ENCODE assay signal across 8 cellular contexts in the genomic region with DNA sequence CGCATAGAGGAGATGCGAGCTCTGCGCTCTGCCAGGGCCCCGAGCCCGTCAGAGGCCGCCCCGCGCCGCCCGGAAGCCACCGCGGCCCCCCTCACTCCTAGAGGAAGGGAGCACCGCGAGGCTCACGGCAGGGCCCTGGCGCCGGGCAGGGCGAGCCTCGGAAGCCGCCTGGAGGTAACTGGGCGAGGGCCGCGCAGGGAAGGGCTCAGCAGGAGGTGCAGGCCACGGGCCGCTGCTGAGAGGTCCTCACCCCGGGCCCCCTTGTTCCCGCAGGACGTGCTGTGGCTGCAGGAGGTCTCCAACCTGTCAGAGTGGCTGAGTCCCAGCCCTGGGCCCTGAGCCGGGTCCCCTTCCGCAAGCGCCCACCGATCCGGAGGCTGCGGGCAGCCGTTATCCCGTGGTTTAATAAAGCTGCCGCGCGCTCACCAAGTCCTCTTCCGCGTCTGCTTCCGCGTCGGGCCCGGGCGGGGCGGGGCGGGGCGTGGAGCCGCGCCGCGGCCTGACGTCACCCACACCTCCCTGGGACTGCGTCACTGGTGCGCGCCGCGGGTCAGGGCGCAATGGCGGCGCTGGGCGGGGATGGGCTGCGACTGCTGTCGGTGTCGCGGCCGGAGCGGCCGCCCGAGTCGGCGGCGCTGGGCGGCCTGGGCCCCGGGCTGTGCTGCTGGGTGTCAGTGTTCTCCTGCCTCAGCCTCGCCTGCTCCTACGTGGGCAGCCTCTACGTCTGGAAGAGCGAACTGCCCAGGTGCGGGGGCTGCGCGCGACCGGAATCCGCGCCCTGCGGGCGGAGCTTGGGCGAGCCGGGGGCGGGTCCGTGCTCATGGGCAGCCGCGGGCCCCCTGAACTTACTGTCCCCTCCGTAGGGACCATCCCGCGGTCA. TPM values are rescaled to one million over a fixed set of nuclear protein-coding genes. Genes with fewer than 3 reads are reported as not detected.
DNase-seq lines count a peak whose midpoint lies in the region; ATAC-seq and TF ChIP-seq lines count a peak whose summit lies in the region.

A gene with protein sequence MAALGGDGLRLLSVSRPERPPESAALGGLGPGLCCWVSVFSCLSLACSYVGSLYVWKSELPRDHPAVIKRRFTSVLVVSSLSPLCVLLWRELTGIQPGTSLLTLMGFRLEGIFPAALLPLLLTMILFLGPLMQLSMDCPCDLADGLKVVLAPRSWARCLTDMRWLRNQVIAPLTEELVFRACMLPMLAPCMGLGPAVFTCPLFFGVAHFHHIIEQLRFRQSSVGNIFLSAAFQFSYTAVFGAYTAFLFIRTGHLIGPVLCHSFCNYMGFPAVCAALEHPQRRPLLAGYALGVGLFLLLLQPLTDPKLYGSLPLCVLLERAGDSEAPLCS (plus strand): TSS at position 546 of the 880 bp plus-strand sequence. CDS start 15 bp downstream, at position 561.

- peak within 1 kb of the TSS; percentile 98 for H3K4me3 ChIP-seq in AG09309 (ENCODE audit: control insufficient read depth, low read depth, low read length)

- H3K36me3 Mint-ChIP-seq in chondrocyte (ENCODE audit: low read depth), result peaks cover 4% of the 10 kb centered on the region

- H3K27ac Mint-ChIP-seq in chondrocyte (ENCODE audit: unreplicated experiment), result peak within 1 kb of the TSS; percentile 92

- no peaks in the 10 kb centered on the region for H3K27me3 Mint-ChIP-seq in chondrocyte (ENCODE audit: low read depth)

- DNase-seq in AG09309 (ENCODE audit: low read depth) (peak; percentile 35), NCI-H345 (lab: John Stamatoyannopoulos, UW) (peak; percentile 93), chondrocyte (ENCODE audit: low spot score) (peak; percentile 96)
- DNase-seq in activated CD4-positive, alpha-beta T cell treated with anti-CD3 and anti-CD28 coated beads for 24 hours (ENCODE audit: low read depth in 2 of 2), result peak; percentile 79 to 82
- DNase-seq in stimulated activated CD4-positive, alpha-beta T cell treated with anti-CD3 and anti-CD28 coated beads, Interleukin-1b, Interleukin-23, amount 100 ng/mL, for 4 hours (ENCODE audit: low read depth in 2 of 2), result peak; percentile 82 to 87

- no peaks in the 10 kb centered on the region for H3K9me3 Mint-ChIP-seq in chondrocyte (ENCODE audit: low read depth)

- TF ChIP-seq CTCF in AG09309 (IDR thresholded peaks at IDR 0.05; ENCODE audit: control insufficient read depth, insufficient read depth, low read depth, low read length, missing control alignments) (no peak), chondrocyte (IDR thresholded peaks at IDR 0.05) (no peak)

- peaks cover 41% of the 10 kb centered on the region for H3K4me1 Mint-ChIP-seq in chondrocyte (ENCODE audit: low read depth)

- ATAC-seq in GM18909 (IDR thresholded peaks at IDR 0.05; ENCODE audit: poor library complexity, unreplicated experiment) (peak; percentile 81), HG03175 (IDR thresholded peaks at IDR 0.05; ENCODE audit: unreplicated experiment) (peak; percentile 82)

- H3K27ac ChIP-seq in layer of hippocampus (ENCODE audit: low read depth, low read length), result peak within 1 kb of the TSS; percentile 90

- H3K27me3 ChIP-seq in layer of hippocampus (ENCODE audit: control insufficient read depth, insufficient read depth, low read length), result no peaks in the 10 kb centered on the region

- peak within 1 kb of the TSS; percentile 90 for H3K4me3 Mint-ChIP-seq in chondrocyte (ENCODE audit: unreplicated experiment)

RNA-seq across cellular contexts. Expression of the gene that starts here (rescaled TPM):
- total RNA-seq in chondrocyte, result 17.0 to 18.8 TPM (median 17.3 TPM) in 3 replicates

Comparison
In these comparisons a context has a peak if more than half of its experiments do, and no peak if none do; other contexts are left out.
1. Peak in every context shown above with its lines: DNase-seq, ATAC-seq, H3K4me3 ChIP-seq and H3K27ac ChIP-seq.
2. DNase-seq: peak in every context shown above with its lines; median percentile 96 in chondrocyte; 93 in NCI-H345; 84 in stimulated activated CD4-positive, alpha-beta T cell treated with anti-CD3 and anti-CD28 coated beads, Interleukin-1b, Interleukin-23, amount 100 ng/mL, for 4 hours; 80 in activated CD4-positive, alpha-beta T cell treated with anti-CD3 and anti-CD28 coated beads for 24 hours; 35 in AG09309.